In the genomic region with DNA sequence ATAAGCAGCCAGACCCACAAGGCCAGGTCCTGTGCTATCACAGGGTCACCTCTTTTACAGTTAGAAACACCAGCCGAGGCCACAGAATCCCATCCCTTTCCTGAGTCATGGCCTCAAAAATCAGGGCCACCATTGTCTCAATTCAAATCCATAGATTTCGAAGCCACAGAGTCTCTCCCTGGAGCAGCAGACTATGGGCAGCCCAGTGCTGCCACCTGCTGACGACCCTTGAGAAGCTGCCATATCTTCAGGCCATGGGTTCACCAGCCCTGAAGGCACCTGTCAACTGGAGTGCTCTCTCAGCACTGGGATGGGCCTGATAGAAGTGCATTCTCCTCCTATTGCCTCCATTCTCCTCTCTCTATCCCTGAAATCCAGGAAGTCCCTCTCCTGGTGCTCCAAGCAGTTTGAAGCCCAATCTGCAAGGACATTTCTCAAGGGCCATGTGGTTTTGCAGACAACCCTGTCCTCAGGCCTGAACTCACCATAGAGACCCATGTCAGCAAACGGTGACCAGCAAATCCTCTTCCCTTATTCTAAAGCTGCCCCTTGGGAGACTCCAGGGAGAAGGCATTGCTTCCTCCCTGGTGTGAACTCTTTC, we compare ENCODE assay signal across 8 cellular contexts. TPM values are rescaled to one million over a fixed set of nuclear protein-coding genes. Genes with fewer than 3 reads are reported as not detected.
DNase-seq lines count a peak whose midpoint lies in the region; ATAC-seq and TF ChIP-seq lines count a peak whose summit lies in the region.

No MANE protein-coding gene starts in this region.

- WGBS in lung, 2 donors, result 27 to 30% methylated on average over 4 of the region's 4 CpGs

- ATAC-seq in lung (ENCODE audit: insufficient read depth, low FRiP score), result peak; percentile 83
- no peak for ATAC-seq in GM18873 (IDR thresholded peaks at IDR 0.05; ENCODE audit: low FRiP score, unreplicated experiment)

- H3K4me1 ChIP-seq in lung (ENCODE audit: control insufficient read depth in 2 of 2, insufficient read depth in 2 of 2, low read length in 2 of 2), result no peaks in the 10 kb centered on the region

- H3K9me3 ChIP-seq in lung (ENCODE audit: control insufficient read depth in 2 of 2, insufficient read depth in 1 of 2, low read length in 1 of 2), result no peaks in the 10 kb centered on the region

- no peak for DNase-seq in AG04449 (ENCODE audit: low read depth, low spot score)
- DNase-seq in GOT3 (lab: John Stamatoyannopoulos, UW), result peak; percentile 28
- peak; percentile 17 for DNase-seq in NCI-H510A (lab: John Stamatoyannopoulos, UW)
- DNase-seq in activated CD4-positive, alpha-beta T cell treated with anti-CD3 and anti-CD28 coated beads, Interleukin-2, amount 50 U/mL, for 4 hours, result peak; percentile 53 to 55
- DNase-seq in dorsolateral prefrontal cortex, result peak in 9 of 10 donors; percentile 28 to 70 (median 56)
- DNase-seq in lung (ENCODE audit: low spot score), result peak; percentile 71
- DNase-seq in stimulated activated CD8-positive, alpha-beta memory T cell treated with anti-CD3 and anti-CD28 coated beads, Interleukin-15, amount 100 ng/mL, for 1 hour (ENCODE audit: low read depth), result peak; percentile 15

- H3K27ac ChIP-seq in dorsolateral prefrontal cortex (no peak overlapping the region), lung (ENCODE audit: low read depth in 1 of 2, low read length in 1 of 2) (no peak overlapping the region)

- H3K4me3 ChIP-seq in AG04449 (ENCODE audit: low read depth, low read length) (no peak overlapping the region), dorsolateral prefrontal cortex (no peak overlapping the region), lung (no peak overlapping the region)

- POLR2A ChIA-PET in AG04449 (lab: Yijun Ruan, JAX), result interaction anchor here (0.5 kb wide), 1 partner anchor 87 kb away, joined by 3 read pairs; no protein-coding TSS in a partner anchor

- intact Hi-C loops in dorsolateral prefrontal cortex (cut with DNase I), result loop anchor here (1.0 to 10.0 kb wide), 2 partner anchors 379 to 382 kb away; no protein-coding TSS in a partner anchor

- no peaks in the 10 kb centered on the region for H3K27me3 ChIP-seq in dorsolateral prefrontal cortex
- H3K27me3 ChIP-seq in lung (ENCODE audit: control insufficient read depth, insufficient read depth), result no peaks in the 10 kb centered on the region

- CTCF ChIA-PET in AG04449 (lab: Yijun Ruan, JAX), result interaction anchor here (0.8 to 5.1 kb wide), 43 partner anchors 8 to 1352 kb away, joined by 3 to 71 read pairs (median 4); a partner anchor contains a TSS

- H3K36me3 ChIP-seq in lung (ENCODE audit: control insufficient read depth in 2 of 2, insufficient read depth in 2 of 2, low read length in 2 of 2), result peaks cover 0 to 16% of the 10 kb centered on the region in 2 donors

- TF ChIP-seq CTCF in AG04449 (IDR thresholded peaks at IDR 0.05; ENCODE audit: insufficient read depth, low read length, missing control alignments) (peak; percentile 84), dorsolateral prefrontal cortex (IDR thresholded peaks at IDR 0.05 in 54 of 56, conservative IDR thresholded peaks at IDR 0.05 in 2 of 56; ENCODE audit: low read depth in 1 of 56, partially characterized antibody in 56 of 56) (peak; percentile 43 to 85 (median 76)), lung (IDR thresholded peaks at IDR 0.05; ENCODE audit: control extremely low read depth, extremely low read depth) (peak; percentile 75)

RNA-seq across cellular contexts. Expression of a gene that starts 39.6 kb away (rescaled TPM):
- total RNA-seq in dorsolateral prefrontal cortex (under 1 TPM in 2 of 120 experiments, not detected in 118; 0.14 to 0.71 TPM), lung (not detected)
- under 1 TPM in 1 of 2 donors, not detected in 1; 0.01 TPM for polyA plus RNA-seq in lung

RNA-seq across cellular contexts. Expression of a gene that starts 52.3 kb away (rescaled TPM):
- total RNA-seq in dorsolateral prefrontal cortex, result 10 to 100 TPM; 13.8 to 39.0 (median 21.6) TPM
- 10 to 100 TPM; 12.8 to 14.3 TPM for total RNA-seq in lung
- 10 to 100 TPM; 12.0 to 24.6 TPM for polyA plus RNA-seq in lung
